In the genomic region with DNA sequence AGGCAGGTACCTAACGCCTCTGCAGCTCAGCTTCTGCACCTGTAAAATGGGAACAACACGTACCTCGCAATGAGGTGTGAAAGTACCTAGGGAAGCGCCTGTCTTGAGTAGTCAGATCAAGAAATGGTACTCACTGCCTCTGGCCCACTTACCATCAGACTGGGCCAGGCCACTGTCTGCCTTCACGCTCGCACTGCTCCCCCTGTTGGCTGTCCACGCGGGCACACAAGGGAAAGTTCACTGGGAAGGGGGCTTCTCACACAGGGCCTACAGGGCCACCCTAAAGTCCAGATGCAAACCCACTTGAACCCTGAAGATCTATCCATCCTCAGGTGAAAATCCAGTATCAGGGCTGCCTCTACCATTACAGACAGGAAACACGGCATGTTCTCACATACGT, we compare ENCODE assay signal across 8 cellular contexts. TPM values are rescaled to one million over a fixed set of nuclear protein-coding genes. Genes with fewer than 3 reads are reported as not detected.
DNase-seq lines count a peak whose midpoint lies in the region; ATAC-seq and TF ChIP-seq lines count a peak whose summit lies in the region.
"Not testable (repeated sequence)": the region's sequence is repeated elsewhere in the genome, so short reads cannot be mapped to it uniquely, and the experiment has no call there.

No MANE protein-coding gene starts in this region.

- H3K9me3 Mint-ChIP-seq in IgD-negative memory B cell; MCF 10A (ENCODE audit: unreplicated experiment); progenitor cell of endocrine pancreas (ENCODE audit: low read depth): not testable (repeated sequence)

- not testable (repeated sequence) for H3K27me3 ChIP-seq in SK-N-SH (ENCODE audit: insufficient read depth); foreskin keratinocyte

- H3K79me2 ChIP-seq in SK-N-SH (ENCODE audit: insufficient read depth) = peaks cover 25% of the 10 kb centered on the region

- intact Hi-C loops in MCF 10A (cut with micrococcal nuclease) = not testable (repeated sequence)

- not testable (repeated sequence) for H3F3A ChIP-seq in SK-N-SH (replicated peaks; ENCODE audit: insufficient read depth)

- CTCF ChIA-PET in SK-N-SH (lab: Yijun Ruan, JAX) = interaction anchor here (1.4 kb wide), 1 partner anchor 10 kb away, joined by 4 read pairs; no protein-coding TSS in a partner anchor
- CTCF ChIA-PET in MCF 10A (lab: Yijun Ruan, JAX) = not testable (repeated sequence)

- not testable (repeated sequence) for H3K9ac ChIP-seq in SK-N-SH

- TF ChIP-seq EP300 in SK-N-SH (IDR thresholded peaks at IDR 0.05; ENCODE audit: borderline replicate concordance in 1 of 2, low read depth in 1 of 2, low read length in 1 of 2) = not testable (repeated sequence)

- H2AFZ ChIP-seq in SK-N-SH (ENCODE audit: low read depth) = not testable (repeated sequence)

- not testable (repeated sequence) for H3K27ac ChIP-seq in 22Rv1; SK-N-SH (ENCODE audit: low read depth in 2 of 2, low read length in 1 of 2); foreskin keratinocyte

- not testable (repeated sequence) for H3K27me3 Mint-ChIP-seq in IgD-negative memory B cell; MCF 10A (ENCODE audit: insufficient read depth, unreplicated experiment); progenitor cell of endocrine pancreas

- not testable (repeated sequence) for H3K9me2 ChIP-seq in SK-N-SH

- H3K4me2 ChIP-seq in SK-N-SH = not testable (repeated sequence)

- ATAC-seq in foreskin keratinocyte = not testable (repeated sequence)

- peak; percentile 21 for DNase-seq in ELR (ENCODE audit: low read depth)
- DNase-seq in SK-N-SH; MCF 10A (ENCODE audit: unreplicated experiment); foreskin keratinocyte; progenitor cell of endocrine pancreas (ENCODE audit: low spot score, unreplicated experiment): not testable (repeated sequence)
- peak; percentile 28 for DNase-seq in activated T-cell treated with anti-CD3 and anti-CD28 coated beads, Interleukin-2, amount 50 U/mL, for 1 hour

- TF ChIP-seq CTCF in 22Rv1 (IDR thresholded peaks at IDR 0.05) (peak; percentile 38), SK-N-SH (IDR thresholded peaks at IDR 0.05) (peak; percentile 49), MCF 10A (IDR thresholded peaks at IDR 0.05; ENCODE audit: unreplicated experiment) (peak; percentile 24), foreskin keratinocyte (conservative IDR thresholded peaks at IDR 0.05) (peak; percentile 33), progenitor cell of endocrine pancreas (IDR thresholded peaks at IDR 0.05; ENCODE audit: unreplicated experiment) (peak; percentile 31)

- peak overlapping the region; percentile 71 to 85 (median 72) for H3K27ac Mint-ChIP-seq in IgD-negative memory B cell
- not testable (repeated sequence) for H3K27ac Mint-ChIP-seq in MCF 10A (ENCODE audit: low read depth, unreplicated experiment); progenitor cell of endocrine pancreas

- not testable (repeated sequence) for H3K9me3 ChIP-seq in SK-N-SH

- peak overlapping the region in 2 of 4 donors; percentile 49 to 84 for H3K4me3 Mint-ChIP-seq in IgD-negative memory B cell
- H3K4me3 Mint-ChIP-seq in MCF 10A (ENCODE audit: unreplicated experiment); progenitor cell of endocrine pancreas (ENCODE audit: low read depth): not testable (repeated sequence)

- WGBS in SK-N-SH (ENCODE audit: low lambda C conversion rate) = 90% methylated on average over 10 of the region's 10 CpGs

- not testable (repeated sequence) for BruUV-seq in MCF 10A (replicated peaks; lab: Mats Ljungman, UMichigan)

- TF ChIP-seq RAD21 in SK-N-SH (IDR thresholded peaks at IDR 0.05; ENCODE audit: low read length) = not testable (repeated sequence)

- H3K36me3 Mint-ChIP-seq in IgD-negative memory B cell; progenitor cell of endocrine pancreas (ENCODE audit: insufficient read depth): not testable (repeated sequence)
- peaks cover 29% of the 10 kb centered on the region for H3K36me3 Mint-ChIP-seq in MCF 10A (ENCODE audit: insufficient read depth, unreplicated experiment)

- not testable (repeated sequence) for H4K20me1 ChIP-seq in SK-N-SH (ENCODE audit: insufficient read depth)

- peaks cover 5 to 17% (median 13%) of the 10 kb centered on the region in 3 donors for H3K4me1 Mint-ChIP-seq in IgD-negative memory B cell
- H3K4me1 Mint-ChIP-seq in MCF 10A (ENCODE audit: insufficient read depth, unreplicated experiment) = peaks cover 19% of the 10 kb centered on the region
- H3K4me1 Mint-ChIP-seq in progenitor cell of endocrine pancreas (ENCODE audit: low read depth) = peaks cover 10% of the 10 kb centered on the region

- not testable (repeated sequence) for H3K36me3 ChIP-seq in SK-N-SH (replicated peaks in 1 of 2; ENCODE audit: control insufficient read depth in 1 of 2, insufficient read depth in 2 of 2, low read length in 1 of 2)

- H3K4me3 ChIP-seq in SK-N-SH (ENCODE audit: low read depth in 2 of 2, low read length in 1 of 2) = not testable (repeated sequence)

- POLR2A ChIA-PET in SK-N-SH (lab: Yijun Ruan, JAX); MCF 10A (lab: Yijun Ruan, JAX): not testable (repeated sequence)

- H3K4me1 ChIP-seq in SK-N-SH (ENCODE audit: control insufficient read depth in 1 of 2, insufficient read depth in 2 of 2, low read depth in 1 of 2, low read length in 1 of 2); foreskin keratinocyte: not testable (repeated sequence)

RNA-seq across cellular contexts. Expression of a gene that starts 11.1 kb away (rescaled TPM):
- polyA plus RNA-seq in IgD-negative memory B cell = 24.9 TPM
- polyA plus RNA-seq in SK-N-SH (2012; rRNA removed) = 53.4 and 57.1 TPM in 2 replicates
- polyA plus RNA-seq in SK-N-SH (2012; cell fraction: cytosol; rRNA removed) = 46.0 and 51.9 TPM in 2 replicates
- 34.3 and 71.8 TPM in 2 replicates for polyA plus RNA-seq in SK-N-SH (2012; cell fraction: nucleus; rRNA removed)
- total RNA-seq in MCF 10A (2022) = 49.4 and 51.6 TPM in 2 replicates
- 27.8 and 28.4 TPM in 2 replicates for total RNA-seq in foreskin keratinocyte
- polyA plus RNA-seq in foreskin keratinocyte = 22.5 and 23.8 TPM in 2 replicates
- total RNA-seq in progenitor cell of endocrine pancreas = 21.4 and 24.5 TPM in 2 replicates

RNA-seq across cellular contexts. Expression of a gene that starts 48.8 kb away (rescaled TPM):
- polyA plus RNA-seq in IgD-negative memory B cell = not detected
- polyA plus RNA-seq in SK-N-SH (2012; rRNA removed) = 7.6 and 7.7 TPM in 2 replicates
- 3.3 and 4.3 TPM in 2 replicates for polyA plus RNA-seq in SK-N-SH (2012; cell fraction: cytosol; rRNA removed)
- 17.4 and 23.0 TPM in 2 replicates for polyA plus RNA-seq in SK-N-SH (2012; cell fraction: nucleus; rRNA removed)
- total RNA-seq in MCF 10A (2022) = 5.8 and 6.3 TPM in 2 replicates
- total RNA-seq in foreskin keratinocyte = 0.21 and 0.31 TPM in 2 replicates
- polyA plus RNA-seq in foreskin keratinocyte = 0.20 and 0.25 TPM in 2 replicates
- 6.3 and 6.6 TPM in 2 replicates for total RNA-seq in progenitor cell of endocrine pancreas
